In genomic region chr12:6226701-6227096, GRCh38 we compare ENCODE assay signal across 9 cellular contexts. TPM values are rescaled to one million over a fixed set of nuclear protein-coding genes. Genes with fewer than 3 reads are reported as not detected.
DNase-seq lines count a peak whose midpoint lies in the region; ATAC-seq and TF ChIP-seq lines count a peak whose summit lies in the region.
"Had no signal": no experiment of that assay in that cellular context is flagged by ENCODE, and none has a peak within 500 bp of the region (broad histone marks: within the 10 kb centered on the region; RNA-seq: fewer than 3 reads in every experiment).

No MANE protein-coding gene starts in this region.

- H3K4me1 Mint-ChIP-seq in nephron, result peaks cover 73% of the 10 kb centered on the region

- H3K4me3 ChIP-seq in adipocyte (ENCODE audit: low read length) (peak overlapping the region; percentile 67), fibroblast of the aortic adventitia (ENCODE audit: low read depth, low read length) (peak overlapping the region; percentile 42), upper lobe of left lung (no peak overlapping the region)

- peak overlapping the region; percentile 52 to 84 (median 84) for H3K27ac ChIP-seq in upper lobe of left lung

- H3K9me3 ChIP-seq in adipocyte (ENCODE audit: control insufficient read depth, low read length), result no peaks in the 10 kb centered on the region
- no peaks in the 10 kb centered on the region for H3K9me3 ChIP-seq in upper lobe of left lung

- TF ChIP-seq CTCF in fibroblast of the aortic adventitia (IDR thresholded peaks at IDR 0.05; ENCODE audit: insufficient read depth, low read length) (no peak), nephron (IDR thresholded peaks at IDR 0.05; ENCODE audit: unreplicated experiment in 3 of 3) (no peak), upper lobe of left lung (IDR thresholded peaks at IDR 0.05) (no peak)

- no peak for TF ChIP-seq EP300 in upper lobe of left lung (IDR thresholded peaks at IDR 0.05)

- DNase-seq in adipocyte (ENCODE audit: low read depth) (no peak), fibroblast of the aortic adventitia (ENCODE audit: low read depth) (no peak), upper lobe of left lung (peak in 1 of 2 donors; percentile 55), NOMO-1 treated with DMSO at 0.1 percent for 48 hours (lab: John Stamatoyannopoulos, UW; ENCODE audit: unreplicated experiment) (no peak)
- DNase-seq in activated naive CD4-positive, alpha-beta T cell treated with Interleukin-2 at 50 U/mL for 16 hours, result no peak
- DNase-seq: NCI-H2081 treated with DMSO at 0.1 percent for 48 hours had no signal

- H3K9ac ChIP-seq in adipocyte (ENCODE audit: low read length), result peak overlapping the region; percentile 70

- peaks cover 8% of the 10 kb centered on the region for H3K27me3 Mint-ChIP-seq in nephron (ENCODE audit: low read depth)

- peak; percentile 13 to 30 for ATAC-seq in upper lobe of left lung (ENCODE audit: low FRiP score in 2 of 2)
- ATAC-seq in GM18502 (IDR thresholded peaks at IDR 0.05; ENCODE audit: poor library complexity, unreplicated experiment), result no peak
- ATAC-seq in GM19328 (IDR thresholded peaks at IDR 0.05; ENCODE audit: unreplicated experiment), result no peak

- TF ChIP-seq POLR2A in upper lobe of left lung (IDR thresholded peaks at IDR 0.05), result no peak

- WGBS in upper lobe of left lung, 2 donors, result 65 to 70% methylated on average over 10 of the region's 10 CpGs

- H3K36me3 ChIP-seq in adipocyte (ENCODE audit: control insufficient read depth, insufficient read depth, low read length, severe bottlenecking), result no peaks in the 10 kb centered on the region
- peaks cover 0 to 37% (median 12%) of the 10 kb centered on the region in 4 donors for H3K36me3 ChIP-seq in upper lobe of left lung

- H3K9me3 Mint-ChIP-seq in nephron, result no peaks in the 10 kb centered on the region

- no peaks in the 10 kb centered on the region for H3K36me3 Mint-ChIP-seq in nephron (ENCODE audit: low read depth)

- peak overlapping the region in 1 of 3 experiments; percentile 50 for H3K4me3 Mint-ChIP-seq in nephron

- H3K27ac Mint-ChIP-seq in nephron, result peak overlapping the region; percentile 28 to 94 (median 84)

- H3K27me3 ChIP-seq in adipocyte (replicated peaks; ENCODE audit: control insufficient read depth, insufficient read depth, low read length), result no peaks in the 10 kb centered on the region
- no peaks in the 10 kb centered on the region for H3K27me3 ChIP-seq in upper lobe of left lung

- peaks cover 61% of the 10 kb centered on the region for H3K4me1 ChIP-seq in adipocyte (ENCODE audit: control insufficient read depth, insufficient read depth, low read length)
- H3K4me1 ChIP-seq in upper lobe of left lung, result peaks cover 69 to 90% (median 87%) of the 10 kb centered on the region in 4 donors

RNA-seq across cellular contexts. Expression of gene CD9, which starts 26.5 kb away (rescaled TPM):
- total RNA-seq in fibroblast of the aortic adventitia (ENCODE audit: low replicate concordance) (56.2 and 407 TPM in 2 replicates), upper lobe of left lung (100 to 1,000 TPM in 5 of 6 donors, 10 to 100 TPM in 1; 96.4 to 716 (median 484) TPM)

Comparison
In these comparisons a context has a peak if more than half of its experiments do, and no peak if none do; other contexts are left out.
1. H3K4me3 ChIP-seq: peak in adipocyte (single experiment) and fibroblast of the aortic adventitia (single experiment); none in upper lobe of left lung (0 of 4).
2. ATAC-seq: peak in upper lobe of left lung (2 of 2); none in GM18502 (single experiment) and GM19328 (single experiment).